Comparison of ENCODE assay signal across 9 cellular contexts in genomic region chr17:77405867-77406513, GRCh38.
A peak's percentile ranks its signal among the peaks of the same experiment; 100 is the strongest.
DNase-seq lines count a peak whose midpoint lies in the region; ATAC-seq, FAIRE-seq and TF ChIP-seq lines count a peak whose summit lies in the region.
"Had no signal": no experiment of that assay in that cellular context is flagged by ENCODE, and none has a peak within 500 bp of the region (broad histone marks: within the 10 kb centered on the region; RNA-seq: fewer than 3 reads in every experiment).

No MANE protein-coding gene starts in this region.

- H3K27ac ChIP-seq in OCI-LY3 (ENCODE audit: low read length): no peak overlapping the region
- peak overlapping the region in 20 of 21 experiments; percentile 38 to 95 (median 79) for H3K27ac ChIP-seq in skin epidermis
- H3K27ac ChIP-seq in hepatocyte: no peak overlapping the region
- H3K27ac ChIP-seq in WERI-Rb-1: no peak overlapping the region

- no peaks in the 10 kb centered on the region for H3K9me2 ChIP-seq in hepatocyte (replicated peaks; ENCODE audit: insufficient read depth)

- no peaks in the 10 kb centered on the region for H3K27me3 ChIP-seq in OCI-LY3 (ENCODE audit: low read depth, low read length)
- no peaks in the 10 kb centered on the region for H3K27me3 ChIP-seq in hepatocyte
- H3K27me3 ChIP-seq in WERI-Rb-1 (ENCODE audit: insufficient read depth, low read depth, severe bottlenecking): no peaks in the 10 kb centered on the region

- ATAC-seq in GM18868 (IDR thresholded peaks at IDR 0.05; ENCODE audit: unreplicated experiment): no peak

- H3K4me2 ChIP-seq in OCI-LY3 (ENCODE audit: low read length): peak overlapping the region; percentile 55
- no peak overlapping the region for H3K4me2 ChIP-seq in hepatocyte

- H3K4me3 Mint-ChIP-seq in endothelial cell (ENCODE audit: unreplicated experiment): peak overlapping the region; percentile 49

- H3K4me1 ChIP-seq in OCI-LY3 (ENCODE audit: low read length) (peaks cover 22% of the 10 kb centered on the region), hepatocyte (ENCODE audit: insufficient read depth) (peaks cover 21% of the 10 kb centered on the region)

- H3K36me3 Mint-ChIP-seq in endothelial cell (ENCODE audit: low read depth, unreplicated experiment): peaks cover 23% of the 10 kb centered on the region

- no peak for TF ChIP-seq CTCF in OCI-LY3 (IDR thresholded peaks at IDR 0.05; ENCODE audit: low read depth, low read length)
- no peak for TF ChIP-seq CTCF in endothelial cell (IDR thresholded peaks at IDR 0.05; ENCODE audit: unreplicated experiment)
- no peak for TF ChIP-seq CTCF in hepatocyte (IDR thresholded peaks at IDR 0.05; ENCODE audit: poor library complexity)
- no peak for TF ChIP-seq CTCF in WERI-Rb-1 (IDR thresholded peaks at IDR 0.05; ENCODE audit: low read depth, low read length)

- no peaks in the 10 kb centered on the region for H3K36me3 ChIP-seq in OCI-LY3 (replicated peaks; ENCODE audit: low read depth, low read length)
- H3K36me3 ChIP-seq in hepatocyte (replicated peaks; ENCODE audit: insufficient read depth, low read depth): no peaks in the 10 kb centered on the region
- H3K36me3 ChIP-seq in WERI-Rb-1: peaks cover 84% of the 10 kb centered on the region

- peak; percentile 87 for FAIRE-seq in GM18507 (lab: Jason Lieb, UNC)

- H3K9me3 Mint-ChIP-seq in endothelial cell (ENCODE audit: unreplicated experiment): no peaks in the 10 kb centered on the region

- H3K4me3 ChIP-seq in OCI-LY3 (ENCODE audit: low read length) (no peak overlapping the region), skin epidermis (peak overlapping the region in 5 of 7 experiments; percentile 5 to 37 (median 26)), hepatocyte (no peak overlapping the region), WERI-Rb-1 (ENCODE audit: low read depth, low read length) (no peak overlapping the region)
- H3K4me3 ChIP-seq: lung had no signal

- H3K4me1 Mint-ChIP-seq in endothelial cell (ENCODE audit: unreplicated experiment): peaks cover 43% of the 10 kb centered on the region

- 92% methylated on average over 10 of the region's 10 CpGs for WGBS in hepatocyte (ENCODE audit: low lambda C conversion rate, missing lambda C conversion rate)

- no peak overlapping the region for H3K9ac ChIP-seq in OCI-LY3 (ENCODE audit: low read length)

- H3K9me3 ChIP-seq in OCI-LY3 (ENCODE audit: insufficient read depth, low read length) (no peaks in the 10 kb centered on the region), hepatocyte (ENCODE audit: low read depth) (no peaks in the 10 kb centered on the region), WERI-Rb-1 (ENCODE audit: severe bottlenecking) (no peaks in the 10 kb centered on the region)

- H2AFZ ChIP-seq in OCI-LY3 (ENCODE audit: low read depth, low read length) (peak overlapping the region; percentile 65; the same call in 1 of the 2 replicates), hepatocyte (no peak overlapping the region)

- H3K27me3 Mint-ChIP-seq in endothelial cell (ENCODE audit: unreplicated experiment): peaks cover 18% of the 10 kb centered on the region

- H3K79me2 ChIP-seq in OCI-LY3 (ENCODE audit: low read length) (no peaks in the 10 kb centered on the region), hepatocyte (peaks cover 97% of the 10 kb centered on the region)

- DNase-seq in GM18507 (ENCODE audit: extremely low spot score, insufficient read length, low read depth) (no peak), endothelial cell (ENCODE audit: low spot score) (no peak), GM19240 (ENCODE audit: insufficient read length, low spot score) (no peak), hepatocyte (ENCODE audit: low spot score) (no peak), WERI-Rb-1 (no peak)

- no peaks in the 10 kb centered on the region for H4K20me1 ChIP-seq in OCI-LY3 (ENCODE audit: insufficient read depth, low read length)
- H4K20me1 ChIP-seq in hepatocyte (ENCODE audit: insufficient read depth, poor library complexity, severe bottlenecking): peaks cover 69% of the 10 kb centered on the region

- H3K27ac Mint-ChIP-seq in endothelial cell (ENCODE audit: unreplicated experiment): peak overlapping the region; percentile 79

Comparison
In these comparisons a context has a peak if more than half of its experiments do, and no peak if none do; other contexts are left out.
1. H3K27ac ChIP-seq: peak in skin epidermis (20 of 21); none in OCI-LY3 (single experiment), hepatocyte (single experiment) and WERI-Rb-1 (single experiment).
2. H3K4me3 ChIP-seq: peak in skin epidermis (5 of 7); none in OCI-LY3 (single experiment), hepatocyte (single experiment) and WERI-Rb-1 (single experiment).